Comparison of ENCODE assay signal across 1 cellular context in the genomic region with DNA sequence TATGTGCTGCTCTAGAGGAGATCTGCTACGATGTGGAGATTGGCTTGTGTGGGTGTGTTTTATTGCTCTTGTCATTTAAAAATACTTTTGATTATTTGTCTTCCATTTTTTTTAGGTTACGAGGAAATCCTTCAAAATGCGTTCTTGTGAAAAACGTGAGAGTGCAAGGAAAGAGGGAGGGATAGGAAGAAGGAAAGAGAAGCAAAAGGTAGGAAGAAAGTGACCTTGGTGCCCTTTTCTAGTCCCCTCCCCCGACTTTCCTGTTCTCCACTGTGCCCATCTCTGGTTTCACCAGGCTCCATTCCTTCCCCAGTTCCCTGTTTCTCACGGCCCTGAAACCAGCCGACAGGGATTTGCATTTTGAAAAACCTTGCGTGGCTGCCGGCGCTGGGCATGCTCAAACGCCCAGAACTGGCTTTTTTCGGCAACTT.
TF ChIP-seq lines count a peak whose summit lies in the region.

No MANE protein-coding gene starts in this region.

TF ChIP-seq in H1, 55 proteins besides CTCF, POLR2A, EP300 and RAD21 (continued from another document):
- peak; percentile 46 for TF ChIP-seq EGR1 (IDR thresholded peaks at IDR 0.05; ENCODE audit: borderline replicate concordance, low read depth, low read length)
- TF ChIP-seq RFX5 (IDR thresholded peaks at IDR 0.05; ENCODE audit: borderline replicate concordance, low read depth, low read length), result no peak
- TF ChIP-seq SIN3A (conservative IDR thresholded peaks at IDR 0.05 in 1 of 2, IDR thresholded peaks at IDR 0.05 in 1 of 2; ENCODE audit: low read depth in 1 of 2, low read length in 2 of 2), result 0 out of 4 replicates have a peak, but pooled peaks of 1 of the 2 experiments have one; percentile 53
